In genomic region chr14:70700955-70701354, GRCh38 we compare ENCODE assay signal across 22 cellular contexts. TPM values are rescaled to one million over a fixed set of nuclear protein-coding genes. Genes with fewer than 3 reads are reported as not detected.
DNase-seq lines count a peak whose midpoint lies in the region; ATAC-seq and TF ChIP-seq lines count a peak whose summit lies in the region.
"Had no signal": no experiment of that assay in that cellular context is flagged by ENCODE, and none has a peak within 500 bp of the region (broad histone marks: within the 10 kb centered on the region; RNA-seq: fewer than 3 reads in every experiment).

No MANE protein-coding gene starts in this region.

- no peak overlapping the region for H3K4me3 Mint-ChIP-seq in dendritic cell treated with granulocyte-macrophage colony-stimulating factor and Interleukin-4, amounts not matched to agents 40 ng/mL and 50 ng/mL, for 4 days
- H3K4me3 Mint-ChIP-seq in immature natural killer cell, result no peak overlapping the region
- H3K4me3 Mint-ChIP-seq: CD4-positive, alpha-beta T cell had no signal

- intact Hi-C loops in dendritic cell treated with granulocyte-macrophage colony-stimulating factor and Interleukin-4, amounts not matched to agents 40 ng/mL and 50 ng/mL, for 4 days (cut with micrococcal nuclease), result no loop called here
- intact Hi-C loops in left cardiac atrium (cut with DNase I), result no loop called here

- H3K9me3 ChIP-seq in neutrophil, result no peaks in the 10 kb centered on the region
- H3K9me3 ChIP-seq: BE2C had no signal

- peaks cover 15% of the 10 kb centered on the region for H3K36me3 Mint-ChIP-seq in dendritic cell treated with granulocyte-macrophage colony-stimulating factor and Interleukin-4, amounts not matched to agents 40 ng/mL and 50 ng/mL, for 4 days (ENCODE audit: low read depth)
- H3K36me3 Mint-ChIP-seq in immature natural killer cell, result no peaks in the 10 kb centered on the region

- TF ChIP-seq CTCF in neutrophil (IDR thresholded peaks at IDR 0.05), result no peak

- no peaks in the 10 kb centered on the region for H3K27me3 Mint-ChIP-seq in dendritic cell treated with granulocyte-macrophage colony-stimulating factor and Interleukin-4, amounts not matched to agents 40 ng/mL and 50 ng/mL, for 4 days
- H3K27me3 Mint-ChIP-seq in immature natural killer cell (ENCODE audit: low read depth in 3 of 3), result peaks cover 0 to 7% (median 0%) of the 10 kb centered on the region in 3 donors
- H3K27me3 Mint-ChIP-seq: CD4-positive, alpha-beta T cell had no signal

- H3K4me1 ChIP-seq in neutrophil (ENCODE audit: control insufficient read depth in 1 of 2, insufficient read depth in 1 of 2, low read depth in 1 of 2, low read length in 1 of 2), result peaks cover 15 to 17% of the 10 kb centered on the region in 2 experiments
- H3K4me1 ChIP-seq: BE2C had no signal

- peak overlapping the region; percentile 59 for H3K27ac Mint-ChIP-seq in dendritic cell treated with granulocyte-macrophage colony-stimulating factor and Interleukin-4, amounts not matched to agents 40 ng/mL and 50 ng/mL, for 4 days
- H3K27ac Mint-ChIP-seq in immature natural killer cell, result no peak overlapping the region
- H3K27ac Mint-ChIP-seq: CD4-positive, alpha-beta T cell had no signal

- H3K4me1 Mint-ChIP-seq in dendritic cell treated with granulocyte-macrophage colony-stimulating factor and Interleukin-4, amounts not matched to agents 40 ng/mL and 50 ng/mL, for 4 days (ENCODE audit: low read depth), result peaks cover 65% of the 10 kb centered on the region
- no peaks in the 10 kb centered on the region for H3K4me1 Mint-ChIP-seq in immature natural killer cell

- peaks cover 11% of the 10 kb centered on the region for H3K27me3 ChIP-seq in neutrophil
- H3K27me3 ChIP-seq: BE2C had no signal

- no peak overlapping the region for H3K4me3 ChIP-seq in neutrophil (ENCODE audit: low read depth in 1 of 2, low read length in 1 of 2)
- H3K4me3 ChIP-seq: GM23248 had no signal

- peak overlapping the region; percentile 21 for H3K27ac ChIP-seq in neutrophil
- H3K27ac ChIP-seq: GM23248, HL-60 had no signal

- H3K9me3 Mint-ChIP-seq in dendritic cell treated with granulocyte-macrophage colony-stimulating factor and Interleukin-4, amounts not matched to agents 40 ng/mL and 50 ng/mL, for 4 days, result no peaks in the 10 kb centered on the region
- no peaks in the 10 kb centered on the region for H3K9me3 Mint-ChIP-seq in immature natural killer cell
- H3K9me3 Mint-ChIP-seq: CD4-positive, alpha-beta T cell had no signal

- peak in 1 of 2 donors; percentile 65 for ATAC-seq in left cardiac atrium
- no peak for ATAC-seq in GM21576 (IDR thresholded peaks at IDR 0.05; ENCODE audit: unreplicated experiment)
- ATAC-seq: HCT116 had no signal

- DNase-seq in CD1c-positive myeloid dendritic cell (ENCODE audit: extremely low spot score) (peak; percentile 29), left cardiac atrium (peak; percentile 43), immature natural killer cell (no peak), hepatic stellate cell (ENCODE audit: low spot score) (no peak), HPDE6-E6E7 (ENCODE audit: extremely low spot score) (no peak)
- DNase-seq: BE2C; CD4-positive, alpha-beta T cell; COR-L47; DMS79 treated with DMSO at 0.1 percent for 48 hours; GM23248; KG1; NCI-H1092; NCI-H1436; NCI-H1930; NCI-H226; NCI-H524 treated with DMSO at 0.1 percent for 48 hours; NCI-H82 had no signal

- no peaks in the 10 kb centered on the region for H3K36me3 ChIP-seq in neutrophil
- H3K36me3 ChIP-seq: BE2C had no signal

RNA-seq across cellular contexts. Expression of gene TTC9, which starts 59.2 kb away (rescaled TPM):
- total RNA-seq in left cardiac atrium, result 1 to 10 TPM; 1.2 to 3.6 TPM
- 1 to 10 TPM in 2 of 3 donors, under 1 TPM in 1; 0.98 to 1.4 (median 1.3) TPM for polyA plus RNA-seq in immature natural killer cell
- total RNA-seq: GM23248 had no signal
- polyA plus RNA-seq: GM23248 had no signal

Comparison
In these comparisons a context has a peak if more than half of its experiments do, and no peak if none do; other contexts are left out.
1. DNase-seq: peak in CD1c-positive myeloid dendritic cell (single experiment) and left cardiac atrium (single experiment); none in immature natural killer cell (0 of 3), hepatic stellate cell (single experiment) and HPDE6-E6E7 (single experiment).